ENCODE assay signal across 1 cellular context in genomic region chr15:92949604-92950249, GRCh38.
TF ChIP-seq lines count a peak whose summit lies in the region.

No MANE protein-coding gene starts in this region.

TF ChIP-seq in IMR-90, 13 proteins besides CTCF, POLR2A, EP300 and RAD21 (continued from another document):
- TF ChIP-seq USF2 (IDR thresholded peaks at IDR 0.05; ENCODE audit: low read depth, low read length) = no peak
- no peak for TF ChIP-seq MAFK (IDR thresholded peaks at IDR 0.05; ENCODE audit: low read depth, low read length)
- TF ChIP-seq SMC3 (IDR thresholded peaks at IDR 0.05; ENCODE audit: low read depth, low read length) = no peak
- no peak for TF ChIP-seq BHLHE40 (IDR thresholded peaks at IDR 0.05; ENCODE audit: low read depth, low read length)
- no peak for TF ChIP-seq MXI1 (IDR thresholded peaks at IDR 0.05; ENCODE audit: borderline replicate concordance, low read depth, low read length)
- TF ChIP-seq CHD1 (IDR thresholded peaks at IDR 0.05; ENCODE audit: low read depth, low read length) = no peak
